In the genomic region with DNA sequence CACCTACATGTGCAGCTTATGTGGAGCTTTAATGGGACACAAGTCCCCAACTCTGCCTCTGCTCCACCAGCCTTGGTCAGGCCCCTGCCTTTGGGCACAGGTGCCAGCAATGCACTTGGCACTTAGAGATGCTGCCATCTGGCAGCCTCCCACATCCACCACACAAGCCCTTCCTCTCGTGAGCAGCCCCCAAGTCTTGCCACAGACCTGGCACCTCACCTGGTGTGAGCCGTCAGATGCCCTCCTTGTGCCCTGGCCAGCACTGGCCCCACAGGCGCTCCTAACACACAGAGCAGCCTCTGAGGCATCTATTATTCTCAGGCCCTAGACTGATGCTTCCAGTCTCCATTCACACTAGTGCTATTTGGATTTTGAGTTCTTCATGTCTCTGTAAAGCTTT, we compare ENCODE assay signal across 13 cellular contexts. TPM values are rescaled to one million over a fixed set of nuclear protein-coding genes. Genes with fewer than 3 reads are reported as not detected.
DNase-seq lines count a peak whose midpoint lies in the region; ATAC-seq and TF ChIP-seq lines count a peak whose summit lies in the region.
"Had no signal": no experiment of that assay in that cellular context is flagged by ENCODE, and none has a peak within 500 bp of the region (broad histone marks: within the 10 kb centered on the region; RNA-seq: fewer than 3 reads in every experiment).

No MANE protein-coding gene starts in this region.

- H3K27ac Mint-ChIP-seq in stimulated activated naive CD8-positive, alpha-beta T cell treated with anti-CD3 and anti-CD28 coated beads, Interleukin-15, Interleukin-2, amounts not matched to agents 100 ng/mL and 50 ng/mL, for 24 hours, result peak overlapping the region; percentile 11
- H3K27ac Mint-ChIP-seq in activated T-helper 17 cell treated with anti-CD3 and anti-CD28 coated beads, Interleukin-2, amount 50 U/mL, for 72 hours, result peak overlapping the region; percentile 82
- H3K27ac Mint-ChIP-seq in activated CD4-positive, alpha-beta memory T cell treated with anti-CD3 and anti-CD28 coated beads, Interleukin-2, amount 10 ng/mL, durations not matched to agents 7 days and 5 days, result no peak overlapping the region
- H3K27ac Mint-ChIP-seq: activated CD4-positive, alpha-beta T cell treated with anti-CD3 and anti-CD28 coated beads, Interleukin-2, amount 10 ng/mL, durations not matched to agents 7 days and 5 days had no signal

- TF ChIP-seq CTCF in RWPE1 (conservative IDR thresholded peaks at IDR 0.05; ENCODE audit: low read depth), result no peak

- H3K27me3 ChIP-seq in muscle layer of colon (ENCODE audit: control insufficient read depth in 1 of 2, insufficient read depth in 2 of 2, low read length in 2 of 2), result no peaks in the 10 kb centered on the region

- H3K9ac ChIP-seq in muscle layer of colon (ENCODE audit: low read length), result no peak overlapping the region

- no peaks in the 10 kb centered on the region for H3K9me3 ChIP-seq in muscle layer of colon (ENCODE audit: low read length)

- peaks cover 25% of the 10 kb centered on the region for H3K4me1 Mint-ChIP-seq in stimulated activated naive CD8-positive, alpha-beta T cell treated with anti-CD3 and anti-CD28 coated beads, Interleukin-15, Interleukin-2, amounts not matched to agents 100 ng/mL and 50 ng/mL, for 24 hours (ENCODE audit: low read depth)
- no peaks in the 10 kb centered on the region for H3K4me1 Mint-ChIP-seq in activated T-helper 17 cell treated with anti-CD3 and anti-CD28 coated beads, Interleukin-2, amount 50 U/mL, for 72 hours
- no peaks in the 10 kb centered on the region for H3K4me1 Mint-ChIP-seq in activated CD4-positive, alpha-beta memory T cell treated with anti-CD3 and anti-CD28 coated beads, Interleukin-2, amount 10 ng/mL, durations not matched to agents 7 days and 5 days

- no peak for DNase-seq in stimulated activated naive CD8-positive, alpha-beta T cell treated with anti-CD3 and anti-CD28 coated beads, Interleukin-15, Interleukin-2, amounts not matched to agents 100 U/mL and 50 U/mL, for 24 hours
- no peak for DNase-seq in RWPE1 (ENCODE audit: low spot score)
- DNase-seq in activated CD4-positive, alpha-beta memory T cell treated with anti-CD3 and anti-CD28 coated beads, Interleukin-2, amount 10 ng/mL, durations not matched to agents 7 days and 5 days, result no peak
- no peak for DNase-seq in CD1c-positive myeloid dendritic cell (ENCODE audit: extremely low spot score)
- DNase-seq: activated CD4-positive, alpha-beta T cell treated with anti-CD3 and anti-CD28 coated beads, Interleukin-2, amount 10 ng/mL, durations not matched to agents 7 days and 5 days; activated naive CD4-positive, alpha-beta T cell treated with anti-CD3 and anti-CD28 coated beads for 36 hours; effector memory CD4-positive, alpha-beta T cell; occipital lobe; T-helper 2 cell had no signal

- no peaks in the 10 kb centered on the region for H3K9me3 Mint-ChIP-seq in stimulated activated naive CD8-positive, alpha-beta T cell treated with anti-CD3 and anti-CD28 coated beads, Interleukin-15, Interleukin-2, amounts not matched to agents 100 ng/mL and 50 ng/mL, for 24 hours
- H3K9me3 Mint-ChIP-seq in activated T-helper 17 cell treated with anti-CD3 and anti-CD28 coated beads, Interleukin-2, amount 50 U/mL, for 72 hours, result no peaks in the 10 kb centered on the region
- H3K9me3 Mint-ChIP-seq in activated CD4-positive, alpha-beta memory T cell treated with anti-CD3 and anti-CD28 coated beads, Interleukin-2, amount 10 ng/mL, durations not matched to agents 7 days and 5 days, result no peaks in the 10 kb centered on the region
- H3K9me3 Mint-ChIP-seq: activated CD4-positive, alpha-beta T cell treated with anti-CD3 and anti-CD28 coated beads, Interleukin-2, amount 10 ng/mL, durations not matched to agents 7 days and 5 days; activated naive CD4-positive, alpha-beta T cell treated with anti-CD3 and anti-CD28 coated beads for 36 hours had no signal

- POLR2A ChIA-PET in RWPE1 (lab: Yijun Ruan, JAX; ENCODE audit: low non-redundant PET), result no interaction called here
- POLR2A ChIA-PET in activated CD4-positive, alpha-beta memory T cell treated with anti-CD3 and anti-CD28 coated beads, Interleukin-2, amount 10 ng/mL, durations not matched to agents 7 days and 5 days (lab: Charles Lee), result no interaction called here

- H3K4me1 ChIP-seq in muscle layer of colon (ENCODE audit: insufficient read depth, low read length), result peaks cover 10% of the 10 kb centered on the region

- H3K27me3 Mint-ChIP-seq in stimulated activated naive CD8-positive, alpha-beta T cell treated with anti-CD3 and anti-CD28 coated beads, Interleukin-15, Interleukin-2, amounts not matched to agents 100 ng/mL and 50 ng/mL, for 24 hours, result no peaks in the 10 kb centered on the region
- H3K27me3 Mint-ChIP-seq in activated T-helper 17 cell treated with anti-CD3 and anti-CD28 coated beads, Interleukin-2, amount 50 U/mL, for 72 hours, result no peaks in the 10 kb centered on the region
- H3K27me3 Mint-ChIP-seq in activated CD4-positive, alpha-beta memory T cell treated with anti-CD3 and anti-CD28 coated beads, Interleukin-2, amount 10 ng/mL, durations not matched to agents 7 days and 5 days, result no peaks in the 10 kb centered on the region
- H3K27me3 Mint-ChIP-seq: activated CD4-positive, alpha-beta T cell treated with anti-CD3 and anti-CD28 coated beads, Interleukin-2, amount 10 ng/mL, durations not matched to agents 7 days and 5 days had no signal

- CTCF ChIA-PET in RWPE1 (lab: Yijun Ruan, JAX), result no interaction called here
- CTCF ChIA-PET in activated CD4-positive, alpha-beta memory T cell treated with anti-CD3 and anti-CD28 coated beads, Interleukin-2, amount 10 ng/mL, durations not matched to agents 7 days and 5 days (lab: Charles Lee), result no interaction called here

- H3K4me3 ChIP-seq in muscle layer of colon (ENCODE audit: low read depth in 1 of 2, low read length in 2 of 2), result no peak overlapping the region

- H3K36me3 ChIP-seq in muscle layer of colon (ENCODE audit: insufficient read depth, low read length), result peaks cover 62% of the 10 kb centered on the region

- peaks cover 43% of the 10 kb centered on the region for H3K36me3 Mint-ChIP-seq in stimulated activated naive CD8-positive, alpha-beta T cell treated with anti-CD3 and anti-CD28 coated beads, Interleukin-15, Interleukin-2, amounts not matched to agents 100 ng/mL and 50 ng/mL, for 24 hours (ENCODE audit: low read depth)
- peaks cover 82% of the 10 kb centered on the region for H3K36me3 Mint-ChIP-seq in activated T-helper 17 cell treated with anti-CD3 and anti-CD28 coated beads, Interleukin-2, amount 50 U/mL, for 72 hours (ENCODE audit: low read depth)
- H3K36me3 Mint-ChIP-seq in activated CD4-positive, alpha-beta memory T cell treated with anti-CD3 and anti-CD28 coated beads, Interleukin-2, amount 10 ng/mL, durations not matched to agents 7 days and 5 days (ENCODE audit: low read depth), result peaks cover 22% of the 10 kb centered on the region

- H3K4me3 Mint-ChIP-seq in stimulated activated naive CD8-positive, alpha-beta T cell treated with anti-CD3 and anti-CD28 coated beads, Interleukin-15, Interleukin-2, amounts not matched to agents 100 ng/mL and 50 ng/mL, for 24 hours, result no peak overlapping the region
- no peak overlapping the region for H3K4me3 Mint-ChIP-seq in activated T-helper 17 cell treated with anti-CD3 and anti-CD28 coated beads, Interleukin-2, amount 50 U/mL, for 72 hours
- no peak overlapping the region for H3K4me3 Mint-ChIP-seq in activated CD4-positive, alpha-beta memory T cell treated with anti-CD3 and anti-CD28 coated beads, Interleukin-2, amount 10 ng/mL, durations not matched to agents 7 days and 5 days
- H3K4me3 Mint-ChIP-seq: activated CD4-positive, alpha-beta T cell treated with anti-CD3 and anti-CD28 coated beads, Interleukin-2, amount 10 ng/mL, durations not matched to agents 7 days and 5 days; activated naive CD4-positive, alpha-beta T cell treated with anti-CD3 and anti-CD28 coated beads for 36 hours had no signal

- H3K27ac ChIP-seq in muscle layer of colon (ENCODE audit: low read depth, low read length), result peak overlapping the region; percentile 61
- no peak overlapping the region for H3K27ac ChIP-seq in RWPE1

- no peak for ATAC-seq in stimulated activated naive CD8-positive, alpha-beta T cell treated with anti-CD3 and anti-CD28 coated beads, Interleukin-15, Interleukin-2, amounts not matched to agents 100 U/mL and 50 U/mL, for 24 hours
- ATAC-seq in activated T-helper 17 cell treated with anti-CD3 and anti-CD28 coated beads, Interleukin-2, amount 50 U/mL, for 72 hours (replicated peaks), result no peak
- ATAC-seq in GM21825 (IDR thresholded peaks at IDR 0.05; ENCODE audit: unreplicated experiment), result no peak

RNA-seq across cellular contexts. Expression of a gene that starts 24.5 kb away (rescaled TPM):
- total RNA-seq in activated T-helper 17 cell treated with anti-CD3 and anti-CD28 coated beads, Interleukin-2, amount 50 U/mL, for 72 hours, result under 1 TPM in 1 of 2 donors, not detected in 1; 0.11 TPM
- not detected for total RNA-seq in activated CD4-positive, alpha-beta memory T cell treated with anti-CD3 and anti-CD28 coated beads, Interleukin-2, amount 10 ng/mL, durations not matched to agents 7 days and 5 days
- total RNA-seq: activated CD4-positive, alpha-beta T cell treated with anti-CD3 and anti-CD28 coated beads, Interleukin-2, amount 10 ng/mL, durations not matched to agents 7 days and 5 days; activated naive CD4-positive, alpha-beta T cell treated with anti-CD3 and anti-CD28 coated beads for 36 hours had no signal
